In genomic region chr19:28706693-28707092, GRCh38 we compare ENCODE assay signal across 16 cellular contexts.
DNase-seq lines count a peak whose midpoint lies in the region; ATAC-seq, FAIRE-seq and TF ChIP-seq lines count a peak whose summit lies in the region.
"Had no signal": no experiment of that assay in that cellular context is flagged by ENCODE, and none has a peak within 500 bp of the region (broad histone marks: within the 10 kb centered on the region; RNA-seq: fewer than 3 reads in every experiment).

No MANE protein-coding gene starts in this region.

- TF ChIP-seq POLR2A in A549 (IDR thresholded peaks at IDR 0.05; ENCODE audit: low read length): no peak

- H3K4me2 ChIP-seq in A549 (no peak overlapping the region), PC-3 (ENCODE audit: low read length) (no peak overlapping the region)
- H3K4me2 ChIP-seq: BLaER1 had no signal

- H3K9me3 ChIP-seq in A549 (0 out of 3 replicates have a peak, but pooled peaks cover 3% of the 10 kb centered on the region), PC-3 (ENCODE audit: low read length) (no peaks in the 10 kb centered on the region), tibial artery (no peaks in the 10 kb centered on the region)
- H3K9me3 ChIP-seq: BLaER1, Caco-2 had no signal

- no peaks in the 10 kb centered on the region for H3F3A ChIP-seq in PC-3 (ENCODE audit: low read length, unreplicated experiment)

- intact Hi-C loops in PC-3 (cut with micrococcal nuclease) (no loop called here), tibial artery (cut with DNase I; ENCODE audit: low total_unique reads) (loop anchor here (10.0 kb wide), 1 partner anchor 232 kb away; no protein-coding TSS in a partner anchor)

- H3K9ac ChIP-seq in PC-3 (ENCODE audit: low read length): no peak overlapping the region
- H3K9ac ChIP-seq: BLaER1, GM23248 had no signal

- no peaks in the 10 kb centered on the region for H3K4me1 ChIP-seq in A549
- H3K4me1 ChIP-seq in PC-3 (ENCODE audit: insufficient read depth, low read length): no peaks in the 10 kb centered on the region
- no peaks in the 10 kb centered on the region for H3K4me1 ChIP-seq in tibial artery
- H3K4me1 ChIP-seq: BLaER1, Caco-2 had no signal

- no peak overlapping the region for H3K4me3 ChIP-seq in A549
- H3K4me3 ChIP-seq in PC-3 (ENCODE audit: low read length): no peak overlapping the region
- no peak overlapping the region for H3K4me3 ChIP-seq in epithelial cell of esophagus (ENCODE audit: low read length)
- no peak overlapping the region for H3K4me3 ChIP-seq in tibial artery
- H3K4me3 ChIP-seq: BLaER1, GM23248 had no signal

- no peak for TF ChIP-seq CTCF in A549 (IDR thresholded peaks at IDR 0.05)
- TF ChIP-seq CTCF in PC-3 (conservative IDR thresholded peaks at IDR 0.05; ENCODE audit: low read depth, low read length): no peak
- TF ChIP-seq CTCF in epithelial cell of esophagus (IDR thresholded peaks at IDR 0.05; ENCODE audit: insufficient read depth, low read depth, low read length, missing control alignments): no peak
- no peak for TF ChIP-seq CTCF in tibial artery (IDR thresholded peaks at IDR 0.05)

- FAIRE-seq in A549 (lab: Jason Lieb, UNC): peak; percentile 96

- no peaks in the 10 kb centered on the region for H4K20me1 ChIP-seq in PC-3 (ENCODE audit: low read length)
- H4K20me1 ChIP-seq: BLaER1 had no signal

- TF ChIP-seq EP300 in A549 (IDR thresholded peaks at IDR 0.05): no peak

- BruUV-seq in PC-3 (replicated peaks; lab: Mats Ljungman, UMichigan): no TSS peak

- ATAC-seq in A549: no peak
- ATAC-seq in PC-3: no peak
- no peak for ATAC-seq in GM18867 (IDR thresholded peaks at IDR 0.05; ENCODE audit: unreplicated experiment)
- no peak for ATAC-seq in HG02571 (IDR thresholded peaks at IDR 0.05; ENCODE audit: unreplicated experiment)

- H3K79me2 ChIP-seq in PC-3 (ENCODE audit: low read length): no peaks in the 10 kb centered on the region

- no peaks in the 10 kb centered on the region for H3K9me2 ChIP-seq in PC-3 (replicated peaks; ENCODE audit: low read length)

- no peak for TF ChIP-seq RAD21 in A549 (conservative IDR thresholded peaks at IDR 0.05 in 1 of 2, IDR thresholded peaks at IDR 0.05 in 1 of 2)

- POLR2A ChIA-PET in A549 (lab: Yijun Ruan, JAX): no interaction called here
- POLR2A ChIA-PET in PC-3 (lab: Charles Lee; ENCODE audit: unreplicated experiment): no interaction called here

- no peak overlapping the region for H3K27ac ChIP-seq in A549
- H3K27ac ChIP-seq in PC-3 (ENCODE audit: low read length): no peak overlapping the region
- no peak overlapping the region for H3K27ac ChIP-seq in tibial artery
- H3K27ac ChIP-seq: 22Rv1, BLaER1, GM23248 had no signal

- DNase-seq in A549 (ENCODE audit: low read depth in 1 of 2, low spot score in 1 of 2): no peak
- DNase-seq in PC-3: peak; percentile 8
- DNase-seq in epithelial cell of esophagus (ENCODE audit: low read depth): peak; percentile 6
- peak; percentile 39 for DNase-seq in renal cortical epithelial cell (ENCODE audit: low read depth)
- no peak for DNase-seq in tibial artery
- no peak for DNase-seq in NCI-H1436 treated with DMSO at 0.1 percent for 48 hours (lab: John Stamatoyannopoulos, UW)
- DNase-seq: AML-193; Caco-2; CD8-positive, alpha-beta memory T cell; DMS53; GM23248; H7 had no signal

- H3K36me3 ChIP-seq in PC-3 (ENCODE audit: low read depth, low read length) (no peaks in the 10 kb centered on the region), tibial artery (no peaks in the 10 kb centered on the region)
- H3K36me3 ChIP-seq: BLaER1 had no signal

- CTCF ChIA-PET in A549 (lab: Yijun Ruan, JAX): interaction anchor here (0.9 kb wide), 1 partner anchor 732 kb away, joined by 3 read pairs; no protein-coding TSS in a partner anchor
- CTCF ChIA-PET in PC-3 (lab: Charles Lee): no interaction called here

- no peak overlapping the region for H2AFZ ChIP-seq in PC-3 (ENCODE audit: low read length)
- H2AFZ ChIP-seq: GM23248 had no signal

- H3K27me3 ChIP-seq in PC-3 (ENCODE audit: low read length) (no peaks in the 10 kb centered on the region), tibial artery (no peaks in the 10 kb centered on the region)
- H3K27me3 ChIP-seq: BLaER1 had no signal

- 3% methylated on average over 2 of the region's 2 CpGs for WGBS in A549 (ENCODE audit: missing lambda C conversion rate)

TF ChIP-seq in A549, 52 proteins besides CTCF, POLR2A, EP300 and RAD21:
- TF ChIP-seq ATOH8 (CRISPR knock-in tag; IDR thresholded peaks at IDR 0.05; ENCODE audit: low read depth) (no peak), ZSCAN20 (CRISPR knock-in tag; IDR thresholded peaks at IDR 0.05) (no peak), ZC3H11A (IDR thresholded peaks at IDR 0.05) (no peak), TFCP2L1 (CRISPR knock-in tag; IDR thresholded peaks at IDR 0.05) (no peak), GATA3 (IDR thresholded peaks at IDR 0.05; ENCODE audit: borderline replicate concordance) (no peak), BHLHE40 (IDR thresholded peaks at IDR 0.05; ENCODE audit: low read depth, low read length) (no peak), HEYL (CRISPR knock-in tag; IDR thresholded peaks at IDR 0.05) (no peak), HOXB5 (CRISPR knock-in tag; IDR thresholded peaks at IDR 0.05) (no peak), MAX (IDR thresholded peaks at IDR 0.05) (no peak), E2F6 (IDR thresholded peaks at IDR 0.05; ENCODE audit: borderline replicate concordance, low read depth) (no peak), TP53 (CRISPR knock-in tag; IDR thresholded peaks at IDR 0.05) (no peak), MAZ (IDR thresholded peaks at IDR 0.05; ENCODE audit: borderline replicate concordance, low read depth, low read length) (no peak), FOSB (CRISPR knock-in tag; IDR thresholded peaks at IDR 0.05) (no peak)
- TF ChIP-seq, protein P1, sequence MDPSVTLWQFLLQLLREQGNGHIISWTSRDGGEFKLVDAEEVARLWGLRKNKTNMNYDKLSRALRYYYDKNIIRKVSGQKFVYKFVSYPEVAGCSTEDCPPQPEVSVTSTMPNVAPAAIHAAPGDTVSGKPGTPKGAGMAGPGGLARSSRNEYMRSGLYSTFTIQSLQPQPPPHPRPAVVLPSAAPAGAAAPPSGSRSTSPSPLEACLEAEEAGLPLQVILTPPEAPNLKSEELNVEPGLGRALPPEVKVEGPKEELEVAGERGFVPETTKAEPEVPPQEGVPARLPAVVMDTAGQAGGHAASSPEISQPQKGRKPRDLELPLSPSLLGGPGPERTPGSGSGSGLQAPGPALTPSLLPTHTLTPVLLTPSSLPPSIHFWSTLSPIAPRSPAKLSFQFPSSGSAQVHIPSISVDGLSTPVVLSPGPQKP (IDR thresholded peaks at IDR 0.05; ENCODE audit: low read depth, low read length): no peak
- TF ChIP-seq, protein P2, sequence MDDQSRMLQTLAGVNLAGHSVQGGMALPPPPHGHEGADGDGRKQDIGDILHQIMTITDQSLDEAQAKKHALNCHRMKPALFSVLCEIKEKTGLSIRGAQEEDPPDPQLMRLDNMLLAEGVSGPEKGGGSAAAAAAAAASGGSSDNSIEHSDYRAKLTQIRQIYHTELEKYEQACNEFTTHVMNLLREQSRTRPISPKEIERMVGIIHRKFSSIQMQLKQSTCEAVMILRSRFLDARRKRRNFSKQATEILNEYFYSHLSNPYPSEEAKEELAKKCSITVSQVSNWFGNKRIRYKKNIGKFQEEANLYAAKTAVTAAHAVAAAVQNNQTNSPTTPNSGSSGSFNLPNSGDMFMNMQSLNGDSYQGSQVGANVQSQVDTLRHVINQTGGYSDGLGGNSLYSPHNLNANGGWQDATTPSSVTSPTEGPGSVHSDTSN (IDR thresholded peaks at IDR 0.05): no peak
TF ChIP-seq in A549: peak in this region for 0.

Comparison
In these comparisons a context has a peak if more than half of its experiments do, and no peak if none do; other contexts are left out.
1. DNase-seq: peak in PC-3 (single experiment), epithelial cell of esophagus (single experiment) and renal cortical epithelial cell (single experiment); none in A549 (0 of 2), tibial artery (0 of 2) and NCI-H1436 treated with DMSO at 0.1 percent for 48 hours (single experiment).